Comparison of ENCODE assay signal across 1 cellular context in genomic region chr3:23086366-23086765, GRCh38.
TF ChIP-seq lines count a peak whose summit lies in the region.

No MANE protein-coding gene starts in this region.

TF ChIP-seq in GM23338, 12 proteins besides CTCF, POLR2A, EP300 and RAD21 (continued from another document):
- TF ChIP-seq ETS1 (IDR thresholded peaks at IDR 0.05) (no peak), CREB1 (CRISPR knock-in tag; IDR thresholded peaks at IDR 0.05; ENCODE audit: low read depth) (no peak), ZNF462 (CRISPR knock-in tag; IDR thresholded peaks at IDR 0.05) (no peak)
- TF ChIP-seq, protein P1, sequence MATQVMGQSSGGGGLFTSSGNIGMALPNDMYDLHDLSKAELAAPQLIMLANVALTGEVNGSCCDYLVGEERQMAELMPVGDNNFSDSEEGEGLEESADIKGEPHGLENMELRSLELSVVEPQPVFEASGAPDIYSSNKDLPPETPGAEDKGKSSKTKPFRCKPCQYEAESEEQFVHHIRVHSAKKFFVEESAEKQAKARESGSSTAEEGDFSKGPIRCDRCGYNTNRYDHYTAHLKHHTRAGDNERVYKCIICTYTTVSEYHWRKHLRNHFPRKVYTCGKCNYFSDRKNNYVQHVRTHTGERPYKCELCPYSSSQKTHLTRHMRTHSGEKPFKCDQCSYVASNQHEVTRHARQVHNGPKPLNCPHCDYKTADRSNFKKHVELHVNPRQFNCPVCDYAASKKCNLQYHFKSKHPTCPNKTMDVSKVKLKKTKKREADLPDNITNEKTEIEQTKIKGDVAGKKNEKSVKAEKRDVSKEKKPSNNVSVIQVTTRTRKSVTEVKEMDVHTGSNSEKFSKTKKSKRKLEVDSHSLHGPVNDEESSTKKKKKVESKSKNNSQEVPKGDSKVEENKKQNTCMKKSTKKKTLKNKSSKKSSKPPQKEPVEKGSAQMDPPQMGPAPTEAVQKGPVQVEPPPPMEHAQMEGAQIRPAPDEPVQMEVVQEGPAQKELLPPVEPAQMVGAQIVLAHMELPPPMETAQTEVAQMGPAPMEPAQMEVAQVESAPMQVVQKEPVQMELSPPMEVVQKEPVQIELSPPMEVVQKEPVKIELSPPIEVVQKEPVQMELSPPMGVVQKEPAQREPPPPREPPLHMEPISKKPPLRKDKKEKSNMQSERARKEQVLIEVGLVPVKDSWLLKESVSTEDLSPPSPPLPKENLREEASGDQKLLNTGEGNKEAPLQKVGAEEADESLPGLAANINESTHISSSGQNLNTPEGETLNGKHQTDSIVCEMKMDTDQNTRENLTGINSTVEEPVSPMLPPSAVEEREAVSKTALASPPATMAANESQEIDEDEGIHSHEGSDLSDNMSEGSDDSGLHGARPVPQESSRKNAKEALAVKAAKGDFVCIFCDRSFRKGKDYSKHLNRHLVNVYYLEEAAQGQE (IDR thresholded peaks at IDR 0.05; ENCODE audit: unreplicated experiment) = no peak
TF ChIP-seq in GM23338: peak in this region for 0.
